Comparison of ENCODE assay signal across 15 cellular contexts in the genomic region with DNA sequence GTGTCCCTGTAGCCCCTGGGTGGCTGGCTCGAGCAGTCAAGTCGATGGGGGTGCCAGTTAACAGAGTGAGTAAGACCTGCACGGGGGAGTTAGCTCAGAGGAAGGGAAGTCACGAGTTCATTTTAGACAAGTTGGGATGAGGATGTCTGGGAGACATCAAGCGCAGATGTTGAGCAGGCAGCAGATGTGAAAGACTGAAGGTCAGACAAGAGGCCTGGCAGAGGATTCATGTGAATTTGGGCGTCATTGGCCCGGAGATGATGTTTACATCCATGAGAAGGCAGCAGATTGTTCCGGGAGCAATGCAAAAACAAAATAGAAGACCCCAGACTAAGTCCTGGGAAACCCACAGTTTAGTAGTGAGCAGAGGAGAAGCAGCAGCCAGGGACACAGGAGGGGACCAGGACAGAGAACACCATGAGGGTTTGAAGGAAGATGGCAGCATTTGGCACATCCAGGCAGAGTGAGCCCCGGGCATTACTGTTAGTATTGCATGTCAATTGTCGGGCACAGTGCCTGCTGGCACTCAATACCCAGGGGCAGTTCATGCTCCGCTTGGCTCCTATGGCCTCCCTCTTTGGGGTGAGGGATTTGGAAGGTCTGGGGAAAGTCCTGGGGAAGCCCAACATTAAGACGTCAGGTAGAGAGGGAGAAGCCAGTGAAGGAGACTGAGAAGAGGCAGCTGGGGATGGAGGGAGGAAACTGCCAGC. TPM values are rescaled to one million over a fixed set of nuclear protein-coding genes. Genes with fewer than 3 reads are reported as not detected.
A peak's percentile ranks its signal among the peaks of the same experiment; 100 is the strongest.
DNase-seq lines count a peak whose midpoint lies in the region; ATAC-seq and TF ChIP-seq lines count a peak whose summit lies in the region.
"Had no signal": no experiment of that assay in that cellular context is flagged by ENCODE, and none has a peak within 500 bp of the region (broad histone marks: within the 10 kb centered on the region; RNA-seq: fewer than 3 reads in every experiment).

No MANE protein-coding gene starts in this region.

- TF ChIP-seq CTCF in breast epithelium (IDR thresholded peaks at IDR 0.05), result no peak
- no peak for TF ChIP-seq CTCF in MCF 10A (IDR thresholded peaks at IDR 0.05; ENCODE audit: unreplicated experiment)
- no peak for TF ChIP-seq CTCF in fibroblast of lung (conservative IDR thresholded peaks at IDR 0.05 in 1 of 2, IDR thresholded peaks at IDR 0.05 in 1 of 2; ENCODE audit: low read depth in 1 of 2, low read length in 2 of 2)
- no peak for TF ChIP-seq CTCF in upper lobe of right lung (IDR thresholded peaks at IDR 0.05)

- H2AK5ac ChIP-seq in neuronal stem cell (ENCODE audit: low read depth, low read length), result no peak overlapping the region

- CTCF ChIA-PET in MCF 10A (lab: Yijun Ruan, JAX), result interaction anchor here (1.0 kb wide), 1 partner anchor 24 kb away, joined by 3 read pairs; no protein-coding TSS in a partner anchor

- H3K36me3 Mint-ChIP-seq in MCF 10A (ENCODE audit: insufficient read depth, unreplicated experiment), result peaks cover 10% of the 10 kb centered on the region
- H3K36me3 Mint-ChIP-seq: activated naive CD4-positive, alpha-beta T cell treated with anti-CD3 and anti-CD28 coated beads, Interleukin-2, amount 10 ng/mL, durations not matched to agents 7 days and 5 days had no signal

- H2BK120ac ChIP-seq in neuronal stem cell (ENCODE audit: low read depth, low read length), result no peak overlapping the region

- H3K27me3 ChIP-seq in breast epithelium (no peaks in the 10 kb centered on the region), fibroblast of lung (ENCODE audit: control insufficient read depth, insufficient read depth, low read length) (no peaks in the 10 kb centered on the region), neuronal stem cell (ENCODE audit: control insufficient read depth in 3 of 3, insufficient read depth in 3 of 3, low read depth in 1 of 3, low read length in 3 of 3) (peaks cover 0 to 14% (median 0%) of the 10 kb centered on the region in 3 experiments), upper lobe of right lung (no peaks in the 10 kb centered on the region)
- H3K27me3 ChIP-seq: foreskin keratinocyte, SJCRH30, transverse colon had no signal

- peak overlapping the region; percentile 46 for H3K9ac ChIP-seq in fibroblast of lung (ENCODE audit: insufficient read depth, low read length)
- no peak overlapping the region for H3K9ac ChIP-seq in neuronal stem cell (ENCODE audit: low read depth, low read length, poor library complexity)

- POLR2A ChIA-PET in MCF 10A (lab: Yijun Ruan, JAX), result interaction anchor here (1.2 kb wide), 1 partner anchor 12 kb away, joined by 4 read pairs; no protein-coding TSS in a partner anchor

- H3K79me1 ChIP-seq in neuronal stem cell (ENCODE audit: low read depth, low read length), result no peaks in the 10 kb centered on the region

- peaks cover 7% of the 10 kb centered on the region for H3K4me1 Mint-ChIP-seq in MCF 10A (ENCODE audit: insufficient read depth, unreplicated experiment)
- H3K4me1 Mint-ChIP-seq: activated naive CD4-positive, alpha-beta T cell treated with anti-CD3 and anti-CD28 coated beads, Interleukin-2, amount 10 ng/mL, durations not matched to agents 7 days and 5 days had no signal

- H4K8ac ChIP-seq in neuronal stem cell (ENCODE audit: low read depth, low read length), result no peak overlapping the region

- H4K20me1 ChIP-seq in fibroblast of lung (ENCODE audit: control insufficient read depth, extremely low read depth, insufficient read depth, low read length), result no peaks in the 10 kb centered on the region

- H3K4me3 Mint-ChIP-seq in MCF 10A (ENCODE audit: unreplicated experiment), result no peak overlapping the region
- H3K4me3 Mint-ChIP-seq: activated naive CD4-positive, alpha-beta T cell treated with anti-CD3 and anti-CD28 coated beads, Interleukin-2, amount 10 ng/mL, durations not matched to agents 7 days and 5 days had no signal

- H2BK12ac ChIP-seq in neuronal stem cell (ENCODE audit: low read length), result no peak overlapping the region

- whole genome bisulfite sequencing in neuronal stem cell (ENCODE audit: extremely low coverage in 2 of 2, insufficient read length in 2 of 2, insufficient replicate concordance in 1 of 2), 2 donors, result no CpG with 5 or more reads among the region's 12 CpGs

- H2AFZ ChIP-seq in fibroblast of lung (ENCODE audit: low read length) (no peak overlapping the region), neuronal stem cell (ENCODE audit: low read length) (no peak overlapping the region)

- H3K9me3 ChIP-seq in breast epithelium, result no peaks in the 10 kb centered on the region
- no peaks in the 10 kb centered on the region for H3K9me3 ChIP-seq in fibroblast of lung (ENCODE audit: control insufficient read depth, insufficient read depth, low read depth, low read length)
- H3K9me3 ChIP-seq in neuronal stem cell (replicated peaks in 1 of 2; ENCODE audit: control insufficient read depth in 2 of 2, insufficient read depth in 1 of 2, low read depth in 1 of 2, low read length in 2 of 2), result no peaks in the 10 kb centered on the region
- H3K9me3 ChIP-seq in upper lobe of right lung, result no peaks in the 10 kb centered on the region
- H3K9me3 ChIP-seq: SJCRH30, transverse colon had no signal

- intact Hi-C loops in breast epithelium (cut with DNase I; ENCODE audit: low total_unique reads), result no loop called here
- intact Hi-C loops in MCF 10A (cut with micrococcal nuclease), result no loop called here
- intact Hi-C loops in upper lobe of right lung (cut with DNase I), result no loop called here

- no peaks in the 10 kb centered on the region for H3K27me3 Mint-ChIP-seq in MCF 10A (ENCODE audit: insufficient read depth, unreplicated experiment)

- H3K4me3 ChIP-seq in breast epithelium (no peak overlapping the region), fibroblast of lung (replicated peaks in 1 of 4; ENCODE audit: control extremely low read depth in 1 of 4, insufficient read depth in 1 of 4, low read depth in 3 of 4, low read length in 4 of 4) (no peak overlapping the region), neuronal stem cell (ENCODE audit: low read length in 2 of 2) (no peak overlapping the region), upper lobe of right lung (no peak overlapping the region)
- H3K4me3 ChIP-seq: SJCRH30, transverse colon had no signal

- peak overlapping the region; percentile 31 for H2BK5ac ChIP-seq in neuronal stem cell (ENCODE audit: low read length)

- ATAC-seq in upper lobe of right lung (no peak), HG03571 (IDR thresholded peaks at IDR 0.05; ENCODE audit: unreplicated experiment) (no peak)
- ATAC-seq: foreskin keratinocyte had no signal

- H3K4me1 ChIP-seq in breast epithelium (peaks cover 0 to 31% of the 10 kb centered on the region in 2 donors), fibroblast of lung (ENCODE audit: control insufficient read depth, extremely low read depth, insufficient read depth, low read length) (peaks cover 78% of the 10 kb centered on the region), neuronal stem cell (ENCODE audit: control insufficient read depth in 2 of 2, insufficient read depth in 1 of 2, low read depth in 1 of 2, low read length in 2 of 2) (no peaks in the 10 kb centered on the region), upper lobe of right lung (peaks cover 75% of the 10 kb centered on the region)

- H3K14ac ChIP-seq in neuronal stem cell (ENCODE audit: low read length), result peak overlapping the region; percentile 75

- H4K91ac ChIP-seq in neuronal stem cell (ENCODE audit: low read depth, low read length, poor library complexity), result no peak overlapping the region

- H3K4me2 ChIP-seq in fibroblast of lung (ENCODE audit: extremely low read depth, insufficient read depth, low read length) (no peak overlapping the region), neuronal stem cell (ENCODE audit: insufficient read depth, low read length, poor library complexity, severe bottlenecking) (no peak overlapping the region)

- H3K27ac Mint-ChIP-seq in MCF 10A (ENCODE audit: low read depth, unreplicated experiment), result no peak overlapping the region
- H3K27ac Mint-ChIP-seq: activated naive CD4-positive, alpha-beta T cell treated with anti-CD3 and anti-CD28 coated beads, Interleukin-2, amount 10 ng/mL, durations not matched to agents 7 days and 5 days had no signal

- no peak for DNase-seq in breast epithelium (ENCODE audit: low spot score in 2 of 2)
- no peak for DNase-seq in MCF 10A (ENCODE audit: unreplicated experiment)
- peak; percentile 57 to 92 for DNase-seq in fibroblast of lung (ENCODE audit: low read depth in 2 of 2)
- DNase-seq in neuronal stem cell (ENCODE audit: low spot score), result no peak
- no peak for DNase-seq in upper lobe of right lung
- no peak for DNase-seq in NCI-H1436 (lab: John Stamatoyannopoulos, UW)
- no peak for DNase-seq in NCI-H345 (lab: John Stamatoyannopoulos, UW)
- DNase-seq: activated naive CD4-positive, alpha-beta T cell treated with anti-CD3 and anti-CD28 coated beads, Interleukin-2, amount 10 ng/mL, durations not matched to agents 7 days and 5 days; cortex of kidney; foreskin keratinocyte; NCI-H1092; SJCRH30; small intestine; transverse colon had no signal

- peaks cover 80% of the 10 kb centered on the region for H3K79me2 ChIP-seq in fibroblast of lung (ENCODE audit: control insufficient read depth, insufficient read depth, low read length)

- H3K9me3 Mint-ChIP-seq in MCF 10A (ENCODE audit: unreplicated experiment), result no peaks in the 10 kb centered on the region
- H3K9me3 Mint-ChIP-seq: activated naive CD4-positive, alpha-beta T cell treated with anti-CD3 and anti-CD28 coated beads, Interleukin-2, amount 10 ng/mL, durations not matched to agents 7 days and 5 days had no signal

- no peak overlapping the region for H2BK15ac ChIP-seq in neuronal stem cell (ENCODE audit: low read length)

- H3K18ac ChIP-seq in neuronal stem cell (ENCODE audit: low read length), result peak overlapping the region; percentile 25

- H3K23ac ChIP-seq in neuronal stem cell (ENCODE audit: low read depth, low read length, poor library complexity), result peak overlapping the region; percentile 36

- peak overlapping the region; percentile 5 to 70 for H3K27ac ChIP-seq in breast epithelium
- H3K27ac ChIP-seq in fibroblast of lung (ENCODE audit: insufficient read depth, low read length), result peak overlapping the region; percentile 74
- H3K27ac ChIP-seq in neuronal stem cell (replicated peaks; ENCODE audit: low read length), result no peak overlapping the region
- H3K27ac ChIP-seq in upper lobe of right lung, result peak overlapping the region; percentile 71
- H3K27ac ChIP-seq: foreskin keratinocyte, SJCRH30 had no signal

- BruUV-seq in MCF 10A (replicated peaks; lab: Mats Ljungman, UMichigan), result no TSS peak

- no peak for TF ChIP-seq POLR2A in breast epithelium (IDR thresholded peaks at IDR 0.05)

- H3K36me3 ChIP-seq in breast epithelium (no peaks in the 10 kb centered on the region), fibroblast of lung (ENCODE audit: control insufficient read depth, insufficient read depth, low read length) (peaks cover 16% of the 10 kb centered on the region), neuronal stem cell (replicated peaks in 1 of 2; ENCODE audit: control insufficient read depth in 2 of 2, insufficient read depth in 2 of 2, low read length in 2 of 2) (no peaks in the 10 kb centered on the region), upper lobe of right lung (no peaks in the 10 kb centered on the region)
- H3K36me3 ChIP-seq: SJCRH30, transverse colon had no signal

- no peak overlapping the region for H3K4ac ChIP-seq in neuronal stem cell (ENCODE audit: low read length)

RNA-seq across cellular contexts. Expression of a gene that starts 15.1 kb away (rescaled TPM):
- 10 to 100 TPM; 34.7 to 91.1 (median 79.0) TPM for total RNA-seq in breast epithelium
- total RNA-seq in MCF 10A (2022), result 9.1 and 16.8 TPM in 2 replicates
- 243 and 514 TPM in 2 replicates for total RNA-seq in fibroblast of lung
- 108 and 112 TPM in 2 replicates for polyA plus RNA-seq in fibroblast of lung
- 184 and 214 TPM in 2 replicates for polyA plus RNA-seq in fibroblast of lung (2012)
- 328 and 406 TPM in 2 replicates for polyA minus RNA-seq in fibroblast of lung (ENCODE audit: low replicate concordance)
- polyA plus RNA-seq in neuronal stem cell (2013, experiment 1 of 2), result 1.4 TPM
- 1.3 TPM for polyA plus RNA-seq in neuronal stem cell (2013, experiment 2 of 2)
- total RNA-seq in upper lobe of right lung, result 117 TPM

Comparison
In these comparisons a context has a peak if more than half of its experiments do, and no peak if none do; other contexts are left out.
1. DNase-seq: peak in fibroblast of lung (2 of 2); none in breast epithelium (0 of 2), MCF 10A (single experiment), neuronal stem cell (single experiment), upper lobe of right lung (single experiment), NCI-H1436 (single experiment) and NCI-H345 (single experiment).